1 cellular context compared by ENCODE assay signal in the genomic region with DNA sequence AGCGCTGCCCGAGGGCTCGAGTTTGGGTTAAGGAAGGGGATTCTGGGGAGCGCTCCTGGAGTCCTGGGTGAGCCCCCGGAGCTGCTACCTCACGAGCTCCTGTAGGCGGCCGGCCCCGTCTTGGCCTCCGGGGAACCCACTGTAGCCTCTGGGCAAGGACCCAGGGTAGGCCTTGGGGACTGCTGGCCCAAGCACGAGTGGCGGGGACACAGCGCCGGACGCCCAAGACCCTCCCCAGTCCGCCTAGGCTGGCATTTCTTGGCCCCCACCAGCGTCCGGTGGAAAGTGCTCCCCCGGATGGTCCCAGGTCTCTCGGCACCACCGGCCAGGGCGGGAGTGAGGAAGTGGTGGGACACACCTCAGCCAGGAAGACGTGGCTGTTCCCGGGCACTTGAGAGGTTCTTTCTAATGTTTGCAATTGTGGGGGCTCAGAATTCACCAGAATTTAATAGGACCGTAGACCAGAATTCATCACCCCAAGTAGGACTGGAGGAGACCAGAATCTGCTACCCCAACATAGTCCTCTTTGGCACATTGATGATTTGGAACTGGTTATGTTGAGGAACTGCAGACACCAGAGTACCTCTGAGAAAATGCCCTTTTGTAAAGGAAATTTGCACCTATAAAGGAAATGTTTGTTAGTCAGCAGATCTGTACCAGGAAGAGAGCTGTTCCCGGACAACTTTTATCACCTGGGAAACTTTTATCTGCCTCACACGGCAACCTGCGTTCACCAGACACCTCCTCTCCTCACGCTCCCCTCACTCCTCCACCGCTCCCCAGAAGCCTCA.
TF ChIP-seq lines count a peak whose summit lies in the region.

No MANE protein-coding gene starts in this region.

TF ChIP-seq in K562, 482 proteins besides CTCF, POLR2A, EP300 and RAD21 (continued from another document):
- TF ChIP-seq, protein P1, sequence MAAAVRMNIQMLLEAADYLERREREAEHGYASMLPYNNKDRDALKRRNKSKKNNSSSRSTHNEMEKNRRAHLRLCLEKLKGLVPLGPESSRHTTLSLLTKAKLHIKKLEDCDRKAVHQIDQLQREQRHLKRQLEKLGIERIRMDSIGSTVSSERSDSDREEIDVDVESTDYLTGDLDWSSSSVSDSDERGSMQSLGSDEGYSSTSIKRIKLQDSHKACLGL (CRISPR knock-in tag; IDR thresholded peaks at IDR 0.05; ENCODE audit: borderline replicate concordance, poor library complexity, severe bottlenecking): no peak
- TF ChIP-seq ID3 (CRISPR knock-in tag; IDR thresholded peaks at IDR 0.05): no peak
- no peak for TF ChIP-seq ID3 (tag; IDR thresholded peaks at IDR 0.05)
- no peak for TF ChIP-seq GABPB2 (CRISPR knock-in tag; conservative IDR thresholded peaks at IDR 0.05)
- no peak for TF ChIP-seq ZNF699 (CRISPR knock-in tag; IDR thresholded peaks at IDR 0.05; ENCODE audit: insufficient replicate concordance)
- TF ChIP-seq DACH1 (IDR thresholded peaks at IDR 0.05; ENCODE audit: partially characterized antibody): no peak
- TF ChIP-seq, protein P2, sequence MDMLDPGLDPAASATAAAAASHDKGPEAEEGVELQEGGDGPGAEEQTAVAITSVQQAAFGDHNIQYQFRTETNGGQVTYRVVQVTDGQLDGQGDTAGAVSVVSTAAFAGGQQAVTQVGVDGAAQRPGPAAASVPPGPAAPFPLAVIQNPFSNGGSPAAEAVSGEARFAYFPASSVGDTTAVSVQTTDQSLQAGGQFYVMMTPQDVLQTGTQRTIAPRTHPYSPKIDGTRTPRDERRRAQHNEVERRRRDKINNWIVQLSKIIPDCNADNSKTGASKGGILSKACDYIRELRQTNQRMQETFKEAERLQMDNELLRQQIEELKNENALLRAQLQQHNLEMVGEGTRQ (CRISPR knock-in tag; IDR thresholded peaks at IDR 0.05): no peak
- TF ChIP-seq ARID2 (IDR thresholded peaks at IDR 0.05): no peak
- TF ChIP-seq NR0B1 (IDR thresholded peaks at IDR 0.05; ENCODE audit: partially characterized antibody): no peak
- TF ChIP-seq CTBP1 (IDR thresholded peaks at IDR 0.05; ENCODE audit: borderline replicate concordance): no peak
- no peak for TF ChIP-seq KDM5B (IDR thresholded peaks at IDR 0.05; ENCODE audit: insufficient replicate concordance, low read depth, low read length)
- TF ChIP-seq CREB1 (IDR thresholded peaks at IDR 0.05): no peak
- no peak for TF ChIP-seq CREB1 (CRISPR knock-in tag; IDR thresholded peaks at IDR 0.05)
